29 cellular contexts compared by ENCODE assay signal in genomic region chr5:154836225-154836624, GRCh38. TPM values are rescaled to one million over a fixed set of nuclear protein-coding genes. Genes with fewer than 3 reads are reported as not detected.
DNase-seq lines count a peak whose midpoint lies in the region; ATAC-seq and TF ChIP-seq lines count a peak whose summit lies in the region.
"Had no signal": no experiment of that assay in that cellular context is flagged by ENCODE, and none has a peak within 500 bp of the region (broad histone marks: within the 10 kb centered on the region; RNA-seq: fewer than 3 reads in every experiment).

No MANE protein-coding gene starts in this region.

- H3K4me1 ChIP-seq in left ventricle myocardium inferior (peaks cover 31% of the 10 kb centered on the region), psoas muscle (peaks cover 9% of the 10 kb centered on the region), uterus (no peaks in the 10 kb centered on the region)

- H3K27ac ChIP-seq in left ventricle myocardium inferior (replicated peaks) (peak overlapping the region; percentile 73), psoas muscle (peak overlapping the region; percentile 3), uterus (peak overlapping the region; percentile 45 to 67)
- H3K27ac ChIP-seq: BLaER1 treated with 17β-estradiol and CSF1 and Interleukin-3, amounts not matched to agents 10 nM and 100 nM; KMS-11 had no signal

- H3K4me3 ChIP-seq in left ventricle myocardium inferior (no peak overlapping the region), psoas muscle (no peak overlapping the region), uterus (no peak overlapping the region)
- H3K4me3 ChIP-seq: BLaER1 treated with 17β-estradiol and CSF1 and Interleukin-3, amounts not matched to agents 10 nM and 100 nM; GM12878; heart right ventricle; upper lobe of left lung had no signal

- no peak for TF ChIP-seq POLR2A in uterus (IDR thresholded peaks at IDR 0.05)

- intact Hi-C loops in left ventricle myocardium inferior (cut with micrococcal nuclease) (no loop called here), cardiac septum (cut with DNase I) (no loop called here), psoas muscle (cut with DNase I) (no loop called here), uterus (cut with DNase I; ENCODE audit: low total_unique reads) (no loop called here)

- 76 to 81% (median 77%) methylated on average over 6 of the region's 6 CpGs for WGBS in psoas muscle, 3 donors

- H3K36me3 ChIP-seq in left ventricle myocardium inferior: peaks cover 37% of the 10 kb centered on the region
- H3K36me3 ChIP-seq in psoas muscle (ENCODE audit: insufficient read depth in 1 of 2, low read depth in 1 of 2): peaks cover 0 to 37% of the 10 kb centered on the region in 2 donors
- H3K36me3 ChIP-seq in uterus: no peaks in the 10 kb centered on the region

- TF ChIP-seq CTCF in left ventricle myocardium inferior (IDR thresholded peaks at IDR 0.05; ENCODE audit: borderline replicate concordance) (no peak), psoas muscle (IDR thresholded peaks at IDR 0.05) (no peak), uterus (IDR thresholded peaks at IDR 0.05) (no peak)

- H3K9me3 ChIP-seq in left ventricle myocardium inferior (replicated peaks) (no peaks in the 10 kb centered on the region), psoas muscle (no peaks in the 10 kb centered on the region), uterus (no peaks in the 10 kb centered on the region)
- H3K9me3 ChIP-seq: BLaER1 treated with 17β-estradiol and CSF1 and Interleukin-3, amounts not matched to agents 10 nM and 100 nM; Caco-2; heart right ventricle; upper lobe of left lung had no signal

- H3K27me3 ChIP-seq in left ventricle myocardium inferior (ENCODE audit: low read depth) (no peaks in the 10 kb centered on the region), psoas muscle (ENCODE audit: insufficient read depth in 3 of 3, low read length in 2 of 3) (no peaks in the 10 kb centered on the region), uterus (no peaks in the 10 kb centered on the region)
- H3K27me3 ChIP-seq: BLaER1 treated with 17β-estradiol and CSF1 and Interleukin-3, amounts not matched to agents 10 nM and 100 nM; heart right ventricle; upper lobe of left lung had no signal

- no peak for ATAC-seq in psoas muscle
- ATAC-seq: activated T-helper 17 cell treated with anti-CD3 and anti-CD28 coated beads, Interleukin-2, amount 50 U/mL, for 72 hours; GM12878; natural killer cell had no signal

- no peak for DNase-seq in left ventricle myocardium inferior
- no peak for DNase-seq in cardiac septum (ENCODE audit: low spot score)
- peak; percentile 38 for DNase-seq in dermis blood vessel endothelial cell
- no peak for DNase-seq in psoas muscle
- DNase-seq in uterus: no peak
- no peak for DNase-seq in 8988T
- DNase-seq in DMS153 (lab: John Stamatoyannopoulos, UW): no peak
- DNase-seq in NCI-H2081 treated with DMSO at 0.1 percent for 48 hours (lab: John Stamatoyannopoulos, UW): no peak
- DNase-seq: ACHN; activated CD4-positive, alpha-beta T cell treated with anti-CD3 and anti-CD28 coated beads, Interleukin-2, amount 50 U/mL, for 4 hours; activated CD4-positive, CD25-positive, alpha-beta regulatory T cell; Caco-2; central memory CD4-positive, alpha-beta T cell; heart right ventricle; left colon; midbrain; natural killer cell; NCI-H1436 treated with DMSO at 0.1 percent for 48 hours; NCI-H2171 treated with DMSO at 0.1 percent for 48 hours; NCI-H526; stimulated activated CD4-positive, alpha-beta T cell treated with anti-CD3 and anti-CD28 coated beads, Interleukin-12 subunit alpha, Interleukin-12 subunit beta, amount 100 ng/mL, for 4 hours; stimulated activated CD4-positive, alpha-beta T cell treated with anti-CD3 and anti-CD28 coated beads, Interleukin-4, amount 100 ng/mL, for 4 hours; stimulated activated naive CD4-positive, alpha-beta T cell; T-helper 9 cell; upper lobe of left lung had no signal

RNA-seq across cellular contexts. Expression of gene FAXDC2, which starts 14.2 kb away (rescaled TPM):
- total RNA-seq in left ventricle myocardium inferior: 23.5 TPM
- 10.1 TPM for total RNA-seq in cardiac septum
- 11.4 and 11.9 TPM in 2 replicates for total RNA-seq in dermis blood vessel endothelial cell
- 10 to 100 TPM in 1 of 4 donors, 1 to 10 TPM in 3; 1.5 to 11.0 (median 2.5) TPM for total RNA-seq in psoas muscle
- 1 to 10 TPM; 2.8 to 4.6 (median 4.4) TPM for polyA plus RNA-seq in psoas muscle
- total RNA-seq in uterus: 100 to 1,000 TPM in 1 of 4 donors, 10 to 100 TPM in 3; 25.8 to 126 (median 29.1) TPM
- total RNA-seq: activated T-helper 17 cell treated with anti-CD3 and anti-CD28 coated beads, Interleukin-2, amount 50 U/mL, for 72 hours had no signal

RNA-seq across cellular contexts. Expression of gene CNOT8, which starts 22.2 kb away (rescaled TPM):
- total RNA-seq in left ventricle myocardium inferior (23.3 TPM), cardiac septum (22.5 TPM), dermis blood vessel endothelial cell (106 and 114 TPM in 2 replicates), psoas muscle (10 to 100 TPM; 14.2 to 17.2 (median 16.2) TPM), uterus (10 to 100 TPM; 32.0 to 96.2 (median 54.2) TPM)
- 10 to 100 TPM; 14.3 to 33.9 (median 22.7) TPM for polyA plus RNA-seq in psoas muscle

Comparison
In these comparisons a context has a peak if more than half of its experiments do, and no peak if none do; other contexts are left out.
1. H3K27ac ChIP-seq: peak in every context shown above with its lines; median percentile 73 in left ventricle myocardium inferior; 56 in uterus; 3 in psoas muscle.